In genomic region chr12:92899388-92900001, GRCh38 we compare ENCODE assay signal across 8 cellular contexts. TPM values are rescaled to one million over a fixed set of nuclear protein-coding genes. Genes with fewer than 3 reads are reported as not detected.
DNase-seq lines count a peak whose midpoint lies in the region; ATAC-seq and TF ChIP-seq lines count a peak whose summit lies in the region.

No MANE protein-coding gene starts in this region.

- H3K27ac Mint-ChIP-seq in activated CD8-positive, alpha-beta memory T cell treated with anti-CD3 and anti-CD28 coated beads, Interleukin-2, amount 10 ng/mL, durations not matched to agents 7 days and 5 days = no peak overlapping the region

- peak; percentile 94 for DNase-seq in AG09309 (ENCODE audit: low read depth)
- peak; percentile 32 for DNase-seq in NCI-H2196 (lab: John Stamatoyannopoulos, UW; ENCODE audit: unreplicated experiment)
- peak; percentile 48 for DNase-seq in epidermal melanocyte (ENCODE audit: insufficient read length, low spot score)
- peak; percentile 35 to 58 (median 53) for DNase-seq in mucosa of descending colon
- no peak for DNase-seq in NCI-H1436 (lab: John Stamatoyannopoulos, UW)
- no peak for DNase-seq in activated CD8-positive, alpha-beta memory T cell treated with anti-CD3 and anti-CD28 coated beads, Interleukin-2, amount 10 ng/mL, durations not matched to agents 7 days and 5 days

- peaks cover 2% of the 10 kb centered on the region for H3K9me3 Mint-ChIP-seq in activated CD8-positive, alpha-beta memory T cell treated with anti-CD3 and anti-CD28 coated beads, Interleukin-2, amount 10 ng/mL, durations not matched to agents 7 days and 5 days (ENCODE audit: low read depth)

- TF ChIP-seq CTCF in AG09309 (IDR thresholded peaks at IDR 0.05; ENCODE audit: control insufficient read depth, insufficient read depth, low read depth, low read length, missing control alignments) (no peak), mucosa of descending colon (IDR thresholded peaks at IDR 0.05) (no peak)

- H3K36me3 ChIP-seq in mucosa of descending colon (ENCODE audit: low read depth) = no peaks in the 10 kb centered on the region

- intact Hi-C loops in mucosa of descending colon (cut with DNase I, micrococcal nuclease) = no loop called here

- H3K4me3 Mint-ChIP-seq in activated CD8-positive, alpha-beta memory T cell treated with anti-CD3 and anti-CD28 coated beads, Interleukin-2, amount 10 ng/mL, durations not matched to agents 7 days and 5 days = no peak overlapping the region

- H3K27me3 Mint-ChIP-seq in activated CD8-positive, alpha-beta memory T cell treated with anti-CD3 and anti-CD28 coated beads, Interleukin-2, amount 10 ng/mL, durations not matched to agents 7 days and 5 days = no peaks in the 10 kb centered on the region

- peaks cover 7% of the 10 kb centered on the region for H3K4me1 ChIP-seq in mucosa of descending colon (ENCODE audit: low read depth)

- H3K4me3 ChIP-seq in AG09309 (ENCODE audit: control insufficient read depth, low read depth, low read length) (peak overlapping the region; percentile 22), mucosa of descending colon (no peak overlapping the region)

- ATAC-seq in mucosa of descending colon = peak; percentile 78
- no peak for ATAC-seq in activated CD8-positive, alpha-beta memory T cell treated with anti-CD3 and anti-CD28 coated beads, Interleukin-2, amount 10 ng/mL, durations not matched to agents 7 days and 5 days
- ATAC-seq in HG02588 (IDR thresholded peaks at IDR 0.05; ENCODE audit: unreplicated experiment) = no peak
- no peak for ATAC-seq in HG03095 (IDR thresholded peaks at IDR 0.05; ENCODE audit: unreplicated experiment)

- H3K36me3 Mint-ChIP-seq in activated CD8-positive, alpha-beta memory T cell treated with anti-CD3 and anti-CD28 coated beads, Interleukin-2, amount 10 ng/mL, durations not matched to agents 7 days and 5 days = peaks cover 15% of the 10 kb centered on the region

- CTCF ChIA-PET in activated CD8-positive, alpha-beta memory T cell treated with anti-CD3 and anti-CD28 coated beads, Interleukin-2, amount 10 ng/mL, durations not matched to agents 7 days and 5 days (lab: Charles Lee) = no interaction called here

- no peaks in the 10 kb centered on the region for H3K9me3 ChIP-seq in mucosa of descending colon

- H3K4me1 Mint-ChIP-seq in activated CD8-positive, alpha-beta memory T cell treated with anti-CD3 and anti-CD28 coated beads, Interleukin-2, amount 10 ng/mL, durations not matched to agents 7 days and 5 days = peaks cover 6% of the 10 kb centered on the region

RNA-seq across cellular contexts. Expression of gene EEA1, which starts 29.6 kb away (rescaled TPM):
- total RNA-seq in mucosa of descending colon = 10 to 100 TPM; 34.2 to 35.8 (median 34.6) TPM
- 10 to 100 TPM; 14.5 to 14.7 TPM for total RNA-seq in activated CD8-positive, alpha-beta memory T cell treated with anti-CD3 and anti-CD28 coated beads, Interleukin-2, amount 10 ng/mL, durations not matched to agents 7 days and 5 days

Comparison
In these comparisons a context has a peak if more than half of its experiments do, and no peak if none do; other contexts are left out.
1. DNase-seq: peak in AG09309 (single experiment), NCI-H2196 (single experiment), epidermal melanocyte (single experiment) and mucosa of descending colon (3 of 3); none in NCI-H1436 (single experiment) and activated CD8-positive, alpha-beta memory T cell treated with anti-CD3 and anti-CD28 coated beads, Interleukin-2, amount 10 ng/mL, durations not matched to agents 7 days and 5 days (single experiment).